In the genomic region with DNA sequence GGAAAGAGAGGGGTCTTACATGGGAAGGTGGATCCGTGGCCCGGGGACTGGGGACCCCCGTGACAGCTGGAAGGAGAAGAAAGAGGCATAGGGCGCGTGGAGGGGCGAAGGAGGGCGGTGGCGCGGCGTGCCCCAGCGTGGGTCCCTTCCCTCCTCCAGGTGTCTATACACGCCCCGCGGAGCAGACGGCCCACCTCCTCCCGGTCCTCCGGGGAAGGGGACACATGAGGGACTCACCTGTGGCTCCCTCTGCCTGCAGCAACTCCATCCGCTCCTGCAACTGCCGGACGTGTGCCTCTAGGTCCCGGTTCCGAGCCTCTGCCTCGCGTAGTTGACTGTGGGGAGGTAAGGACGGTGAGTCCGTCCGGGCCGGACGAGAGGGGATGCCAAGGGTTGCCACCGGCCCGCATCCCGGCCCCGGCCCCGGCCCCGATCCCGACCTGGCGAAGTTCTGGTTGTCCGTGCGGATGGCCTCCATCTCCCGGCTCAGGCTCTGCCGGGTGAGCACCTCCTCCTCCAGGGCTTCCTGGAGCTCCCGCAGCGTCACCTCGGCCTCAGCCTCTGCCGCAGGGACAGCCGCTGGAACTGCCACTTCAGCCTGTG, we compare ENCODE assay signal across 9 cellular contexts. TPM values are rescaled to one million over a fixed set of nuclear protein-coding genes. Genes with fewer than 3 reads are reported as not detected.
DNase-seq lines count a peak whose midpoint lies in the region; ATAC-seq, FAIRE-seq and TF ChIP-seq lines count a peak whose summit lies in the region.
"Had no signal": no experiment of that assay in that cellular context is flagged by ENCODE, and none has a peak within 500 bp of the region (broad histone marks: within the 10 kb centered on the region; RNA-seq: fewer than 3 reads in every experiment).

No MANE protein-coding gene starts in this region.

- no peaks in the 10 kb centered on the region for H3K9me3 ChIP-seq in Caco-2
- no peaks in the 10 kb centered on the region for H3K9me3 ChIP-seq in Panc1 (ENCODE audit: control insufficient read depth, insufficient read depth, low read depth, low read length)
- H3K9me3 ChIP-seq in left ventricle myocardium inferior (replicated peaks), result no peaks in the 10 kb centered on the region
- H3K9me3 ChIP-seq in prostate gland, result no peaks in the 10 kb centered on the region

- no peaks in the 10 kb centered on the region for H3K9me3 Mint-ChIP-seq in Caco-2 (ENCODE audit: unreplicated experiment)

- no peaks in the 10 kb centered on the region for H3K27me3 Mint-ChIP-seq in Caco-2 (ENCODE audit: insufficient read depth, unreplicated experiment)

- CTCF ChIA-PET in Caco-2 (lab: Charles Lee) (interaction anchor here (1.1 to 3.6 kb wide), 10 partner anchors 8 to 131 kb away, joined by 3 to 82 read pairs (median 20); a partner anchor contains a TSS), Panc1 (lab: Charles Lee) (no interaction called here)

- H3K36me3 ChIP-seq in Caco-2 (ENCODE audit: control insufficient read depth, insufficient read depth, low read length) (no peaks in the 10 kb centered on the region), Panc1 (ENCODE audit: control insufficient read depth, insufficient read depth, low read length) (no peaks in the 10 kb centered on the region; the same call in 1 of the 2 replicates), left ventricle myocardium inferior (peaks cover 36% of the 10 kb centered on the region), prostate gland (no peaks in the 10 kb centered on the region)

- ATAC-seq in Panc1, result no peak

- 73% methylated on average over 41 of the region's 46 CpGs for WGBS in prostate gland

- no peak for TF ChIP-seq POLR2A in prostate gland (IDR thresholded peaks at IDR 0.05)

- peak in 1 of 2 experiments; percentile 49 for DNase-seq in Caco-2
- no peak for DNase-seq in Panc1 (ENCODE audit: low read depth, low spot score)
- DNase-seq in left ventricle myocardium inferior, result no peak
- no peak for DNase-seq in prostate gland (ENCODE audit: low spot score)
- no peak for DNase-seq in NCI-H1105 treated with DMSO at 0.1 percent for 48 hours (lab: John Stamatoyannopoulos, UW)
- DNase-seq in HPDE6-E6E7 (ENCODE audit: extremely low spot score), result no peak
- no peak for DNase-seq in frontal cortex (ENCODE audit: low spot score in 2 of 2)
- no peak for DNase-seq in NCI-H2029 treated with DMSO at 0.1 percent for 48 hours (lab: John Stamatoyannopoulos, UW)

- H3K27me3 ChIP-seq in Caco-2 (replicated peaks; ENCODE audit: control insufficient read depth, insufficient read depth, low read length), result no peaks in the 10 kb centered on the region
- no peaks in the 10 kb centered on the region for H3K27me3 ChIP-seq in Panc1 (ENCODE audit: control insufficient read depth, insufficient read depth, low read length)
- H3K27me3 ChIP-seq in left ventricle myocardium inferior (ENCODE audit: low read depth), result no peaks in the 10 kb centered on the region
- H3K27me3 ChIP-seq in prostate gland (replicated peaks; ENCODE audit: insufficient read depth), result no peaks in the 10 kb centered on the region

- H3K4me1 ChIP-seq in Caco-2, result peaks cover 6% of the 10 kb centered on the region
- peaks cover 20% of the 10 kb centered on the region for H3K4me1 ChIP-seq in Panc1 (ENCODE audit: control insufficient read depth, insufficient read depth, low read length)
- peaks cover 42% of the 10 kb centered on the region for H3K4me1 ChIP-seq in left ventricle myocardium inferior
- H3K4me1 ChIP-seq in prostate gland (replicated peaks), result peaks cover 7% of the 10 kb centered on the region

- peak overlapping the region; percentile 72; the same call in 1 of the 2 replicates for H3K27ac ChIP-seq in Panc1 (ENCODE audit: low read length)
- H3K27ac ChIP-seq in left ventricle myocardium inferior (replicated peaks), result peak overlapping the region; percentile 93
- H3K27ac ChIP-seq in prostate gland, result peak overlapping the region; percentile 97 to 99

- BruUV-seq in Caco-2 (replicated peaks; lab: Mats Ljungman, UMichigan) (no TSS peak), Panc1 (replicated peaks; lab: Mats Ljungman, UMichigan) (no TSS peak)

- H3K4me3 Mint-ChIP-seq in Caco-2 (ENCODE audit: unreplicated experiment), result peak overlapping the region; percentile 97

- no peak for TF ChIP-seq CTCF in Caco-2 (IDR thresholded peaks at IDR 0.05; ENCODE audit: insufficient read depth in 1 of 2, low read depth in 1 of 2, low read length in 1 of 2, severe bottlenecking in 1 of 2, unreplicated experiment in 1 of 2)
- TF ChIP-seq CTCF in Panc1 (IDR thresholded peaks at IDR 0.05), result 0 out of 2 replicates have a peak, but pooled peaks have one; percentile 8
- TF ChIP-seq CTCF in left ventricle myocardium inferior (IDR thresholded peaks at IDR 0.05; ENCODE audit: borderline replicate concordance), result no peak
- TF ChIP-seq CTCF in prostate gland (IDR thresholded peaks at IDR 0.05), result no peak

- POLR2A ChIA-PET in Caco-2 (lab: Charles Lee), result interaction anchor here (0.6 to 2.4 kb wide), 3 partner anchors 21 to 302 kb away, joined by 3 to 22 read pairs (median 3); a partner anchor contains a TSS
- POLR2A ChIA-PET in Panc1 (lab: Charles Lee), result interaction anchor here (0.5 to 0.6 kb wide), 2 partner anchors 11 to 22 kb away, joined by 4 to 8 read pairs; a partner anchor contains a TSS

- H3K4me3 ChIP-seq in Caco-2 (ENCODE audit: low read depth, low read length) (peak overlapping the region; percentile 76), Panc1 (ENCODE audit: low read depth in 2 of 2, low read length in 2 of 2) (peak overlapping the region; percentile 27 to 31; a peak in 3 of 4 replicates), left ventricle myocardium inferior (peak overlapping the region; percentile 85), prostate gland (peak overlapping the region; percentile 79 to 83)

- peak overlapping the region; percentile 96 for H3K27ac Mint-ChIP-seq in Caco-2 (ENCODE audit: unreplicated experiment)

- FAIRE-seq in frontal cortex (lab: Jason Lieb, UNC), result no peak

- in situ Hi-C loops in Panc1 (cut with HindIII; ENCODE audit: low pct_unique_long_range_greater_than_20kb, low sequenced_read_pairs), result no loop called here

- peaks cover 7% of the 10 kb centered on the region for H3K4me1 Mint-ChIP-seq in Caco-2 (ENCODE audit: low read depth, unreplicated experiment)

- intact Hi-C loops in Caco-2 (cut with micrococcal nuclease; ENCODE audit: unreplicated experiment), result loop anchor here (5.0 kb wide), 1 partner anchor 111 kb away; no protein-coding TSS in a partner anchor
- intact Hi-C loops in Panc1 (cut with micrococcal nuclease; ENCODE audit: unreplicated experiment), result no loop called here
- intact Hi-C loops in left ventricle myocardium inferior (cut with micrococcal nuclease), result no loop called here
- intact Hi-C loops in prostate gland (cut with DNase I), result no loop called here

- peaks cover 64% of the 10 kb centered on the region for H3K36me3 Mint-ChIP-seq in Caco-2 (ENCODE audit: insufficient read depth, unreplicated experiment)

RNA-seq across cellular contexts. Expression of a gene that starts 2.4 kb away (rescaled TPM):
- 23.7 and 28.6 TPM in 2 replicates for total RNA-seq in Caco-2 (2022)
- total RNA-seq in Panc1 (2021; ENCODE audit: unreplicated experiment), result 38.7 TPM
- 55.2 TPM for polyA plus RNA-seq in Panc1 (2012; ENCODE audit: insufficient read length)
- total RNA-seq in left ventricle myocardium inferior, result 21.8 TPM
- 10 to 100 TPM; 33.7 to 37.5 TPM for total RNA-seq in prostate gland
- 0.82 TPM for total RNA-seq in frontal cortex

RNA-seq across cellular contexts. Expression of a gene that starts 10.9 kb away (rescaled TPM):
- total RNA-seq in Caco-2 (2022), result 28.1 and 30.2 TPM in 2 replicates
- 119 TPM for total RNA-seq in Panc1 (2021; ENCODE audit: unreplicated experiment)
- polyA plus RNA-seq in Panc1 (2012; ENCODE audit: insufficient read length), result 151 TPM
- 284 TPM for total RNA-seq in left ventricle myocardium inferior
- total RNA-seq in prostate gland, result 10 to 100 TPM; 52.8 to 88.2 TPM
- total RNA-seq in frontal cortex, result 13.9 TPM

RNA-seq across cellular contexts. Expression of a gene that starts 21.2 kb away (rescaled TPM):
- total RNA-seq in Caco-2 (2022) (72.4 and 76.3 TPM in 2 replicates), Panc1 (2021; ENCODE audit: unreplicated experiment) (64.6 TPM), left ventricle myocardium inferior (69.2 TPM), prostate gland (10 to 100 TPM; 35.5 to 96.7 TPM), frontal cortex (47.7 TPM)
- 40.8 TPM for polyA plus RNA-seq in Panc1 (2012; ENCODE audit: insufficient read length)

RNA-seq across cellular contexts. Expression of a gene that starts 38.2 kb away (rescaled TPM):
- total RNA-seq in Caco-2 (2022), result not detected in 2 replicates
- total RNA-seq in Panc1 (2021; ENCODE audit: unreplicated experiment), result not detected
- polyA plus RNA-seq in Panc1 (2012; ENCODE audit: insufficient read length), result not detected
- not detected for total RNA-seq in left ventricle myocardium inferior
- total RNA-seq in prostate gland, result 1 to 10 TPM in 1 of 2 donors, not detected in 1; 1.8 TPM
- total RNA-seq in frontal cortex, result not detected
- total RNA-seq: renal cortical epithelial cell had no signal

RNA-seq across cellular contexts. Expression of a gene that starts 40.7 kb away (rescaled TPM):
- total RNA-seq in Caco-2 (2022) (31.0 and 37.0 TPM in 2 replicates), Panc1 (2021; ENCODE audit: unreplicated experiment) (25.1 TPM), left ventricle myocardium inferior (9.4 TPM), prostate gland (10 to 100 TPM; 21.8 to 26.7 TPM), frontal cortex (13.9 TPM)
- polyA plus RNA-seq in Panc1 (2012; ENCODE audit: insufficient read length), result 11.6 TPM

Comparison
In these comparisons a context has a peak if more than half of its experiments do, and no peak if none do; other contexts are left out.
1. H3K4me3 ChIP-seq: peak in every context shown above with its lines; median percentile 85 in left ventricle myocardium inferior; 81 in prostate gland; 76 in Caco-2; 29 in Panc1.
2. RNA of a gene that starts 2.4 kb away (total RNA-seq): 38.7 TPM in Panc1 (single experiment), 33.7 to 37.5 TPM in prostate gland, 23.7 to 28.6 TPM in Caco-2 and 21.8 TPM in left ventricle myocardium inferior (single experiment); 0.82 TPM in frontal cortex (single experiment); every median in the first group is over 10 times any median in the second.
3. Peak in every context shown above with its lines, with median percentiles within 50 percentile points of each other: H3K27ac ChIP-seq.